12 cellular contexts compared by ENCODE assay signal in the genomic region with DNA sequence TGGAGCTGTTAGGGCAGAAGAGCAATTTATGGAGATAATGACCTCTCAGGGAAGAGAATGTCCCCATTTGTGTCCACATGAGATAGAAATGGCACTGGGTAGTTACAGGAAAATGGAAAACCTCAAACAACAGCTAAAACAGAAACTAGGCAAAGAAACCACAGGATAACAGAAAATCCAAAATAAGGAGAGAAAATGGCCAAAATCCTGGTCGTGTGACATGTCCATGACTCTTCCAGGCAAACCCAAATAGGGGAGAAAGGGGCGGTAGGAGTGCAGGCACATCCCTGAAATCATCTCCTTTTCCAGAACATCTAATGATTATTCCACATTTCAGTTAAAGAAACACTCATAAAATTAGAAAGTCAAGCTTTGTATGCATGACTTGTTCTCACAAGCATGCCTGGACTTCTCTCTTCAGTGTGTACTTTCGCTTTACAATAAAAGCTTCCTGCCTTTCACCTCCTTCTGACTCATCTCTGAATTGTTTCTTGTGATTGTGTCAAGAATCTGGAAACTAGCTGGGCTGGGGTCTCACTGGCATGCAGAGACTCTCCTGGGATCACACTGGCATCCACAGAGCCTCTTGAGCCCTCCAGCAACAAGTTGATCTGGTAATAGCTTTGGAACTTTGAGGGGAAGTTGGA.
A peak's percentile ranks its signal among the peaks of the same experiment; 100 is the strongest.
DNase-seq lines count a peak whose midpoint lies in the region; ATAC-seq, FAIRE-seq and TF ChIP-seq lines count a peak whose summit lies in the region.
"Had no signal": no experiment of that assay in that cellular context is flagged by ENCODE, and none has a peak within 500 bp of the region (broad histone marks: within the 10 kb centered on the region; RNA-seq: fewer than 3 reads in every experiment).

No MANE protein-coding gene starts in this region.

- H3K9ac ChIP-seq in BLaER1 treated with 17β-estradiol and CSF1 and Interleukin-3, amounts not matched to agents 10 nM and 100 nM: peak overlapping the region in 9 of 11 experiments; percentile 10 to 61 (median 53); a peak in 13 of 22 replicates

- H3K27ac ChIP-seq in BLaER1 treated with 17β-estradiol and CSF1 and Interleukin-3, amounts not matched to agents 10 nM and 100 nM: peak overlapping the region in 10 of 11 experiments; percentile 54 to 81 (median 78); a peak in 21 of 22 replicates

- H3K9me3 ChIP-seq in BLaER1 treated with 17β-estradiol and CSF1 and Interleukin-3, amounts not matched to agents 10 nM and 100 nM (replicated peaks in 1 of 11): peaks cover 18 to 32% (median 22%) of the 10 kb centered on the region in 11 experiments

- H4K20me1 ChIP-seq in BLaER1 treated with 17β-estradiol and CSF1 and Interleukin-3, amounts not matched to agents 10 nM and 100 nM: no peaks in the 10 kb centered on the region

- H3K4me2 ChIP-seq in BLaER1 treated with 17β-estradiol and CSF1 and Interleukin-3, amounts not matched to agents 10 nM and 100 nM: peak overlapping the region; percentile 50 to 86 (median 73)

- no peak overlapping the region for H3K4me3 Mint-ChIP-seq in stimulated activated effector memory CD8-positive, alpha-beta T cell treated with anti-CD3 and anti-CD28 coated beads, Interleukin-12 subunit alpha, Interleukin-12 subunit beta, amount 100 ng/mL, for 72 hours
- no peak overlapping the region for H3K4me3 Mint-ChIP-seq in glutamatergic neuron (ENCODE audit: unreplicated experiment)
- H3K4me3 Mint-ChIP-seq: stimulated activated naive B cell treated with anti-CD40 and anti-IgM and Interleukin-4, amounts not matched to agents 10 μg/mL and 1 μg/mL and 100 μg/mL, for 72 hours; T-helper 2 cell treated with Interferon-gamma antibody and Interleukin-4, amounts not matched to agents 5 μg/mL and 100 μg/mL, for 36 hours had no signal

- peaks cover 5% of the 10 kb centered on the region for H3K27me3 Mint-ChIP-seq in glutamatergic neuron (ENCODE audit: unreplicated experiment)
- H3K27me3 Mint-ChIP-seq: stimulated activated naive B cell treated with anti-CD40 and anti-IgM and Interleukin-4, amounts not matched to agents 10 μg/mL and 1 μg/mL and 100 μg/mL, for 72 hours had no signal

- H3K9me3 Mint-ChIP-seq in stimulated activated effector memory CD8-positive, alpha-beta T cell treated with anti-CD3 and anti-CD28 coated beads, Interleukin-12 subunit alpha, Interleukin-12 subunit beta, amount 100 ng/mL, for 72 hours: peaks cover 2% of the 10 kb centered on the region
- peaks cover 3% of the 10 kb centered on the region for H3K9me3 Mint-ChIP-seq in glutamatergic neuron (ENCODE audit: unreplicated experiment)

- no peaks in the 10 kb centered on the region for H3K27me3 ChIP-seq in BLaER1 treated with 17β-estradiol and CSF1 and Interleukin-3, amounts not matched to agents 10 nM and 100 nM

- H3K4me1 ChIP-seq in BLaER1 treated with 17β-estradiol and CSF1 and Interleukin-3, amounts not matched to agents 10 nM and 100 nM: peaks cover 28 to 36% (median 31%) of the 10 kb centered on the region in 10 experiments

- H3K4me3 ChIP-seq in BLaER1 treated with 17β-estradiol and CSF1 and Interleukin-3, amounts not matched to agents 10 nM and 100 nM: peak overlapping the region in 3 of 10 experiments; percentile 9 to 25 (median 17); a peak in 1 of 20 replicates

- TF ChIP-seq POLR2A in H54 (IDR thresholded peaks at IDR 0.05; ENCODE audit: low read depth, low read length): no peak

- no peak overlapping the region for H3K27ac Mint-ChIP-seq in stimulated activated effector memory CD8-positive, alpha-beta T cell treated with anti-CD3 and anti-CD28 coated beads, Interleukin-12 subunit alpha, Interleukin-12 subunit beta, amount 100 ng/mL, for 72 hours
- no peak overlapping the region for H3K27ac Mint-ChIP-seq in glutamatergic neuron (ENCODE audit: unreplicated experiment)
- H3K27ac Mint-ChIP-seq: stimulated activated naive B cell treated with anti-CD40 and anti-IgM and Interleukin-4, amounts not matched to agents 10 μg/mL and 1 μg/mL and 100 μg/mL, for 72 hours; T-helper 2 cell treated with Interferon-gamma antibody and Interleukin-4, amounts not matched to agents 5 μg/mL and 100 μg/mL, for 36 hours had no signal

- DNase-seq in HS-27A (ENCODE audit: low read depth): peak; percentile 22
- no peak for DNase-seq in stimulated activated effector memory CD8-positive, alpha-beta T cell treated with anti-CD3 and anti-CD28 coated beads, Interleukin-12 subunit alpha, Interleukin-12 subunit beta, amount 100 ng/mL, for 72 hours (ENCODE audit: low spot score in 2 of 2)
- no peak for DNase-seq in H54 (ENCODE audit: insufficient read length, low spot score)
- DNase-seq in glutamatergic neuron: no peak
- no peak for DNase-seq in activated CD4-positive, alpha-beta T cell treated with anti-CD3 and anti-CD28 coated beads for 48 hours
- DNase-seq: NCI-H2227 treated with DMSO at 0.1 percent for 48 hours; stimulated activated naive B cell treated with anti-CD40 and anti-IgM and Interleukin-4, amounts not matched to agents 10 μg/mL and 1 μg/mL and 100 μg/mL, for 72 hours had no signal

- TF ChIP-seq CTCF in glutamatergic neuron (IDR thresholded peaks at IDR 0.05; ENCODE audit: partially characterized antibody, unreplicated experiment): no peak

- no peaks in the 10 kb centered on the region for H3K36me3 Mint-ChIP-seq in stimulated activated effector memory CD8-positive, alpha-beta T cell treated with anti-CD3 and anti-CD28 coated beads, Interleukin-12 subunit alpha, Interleukin-12 subunit beta, amount 100 ng/mL, for 72 hours
- H3K36me3 Mint-ChIP-seq in glutamatergic neuron (ENCODE audit: unreplicated experiment): peaks cover 8% of the 10 kb centered on the region
- H3K36me3 Mint-ChIP-seq: stimulated activated naive B cell treated with anti-CD40 and anti-IgM and Interleukin-4, amounts not matched to agents 10 μg/mL and 1 μg/mL and 100 μg/mL, for 72 hours had no signal

- H3K36me3 ChIP-seq in BLaER1 treated with 17β-estradiol and CSF1 and Interleukin-3, amounts not matched to agents 10 nM and 100 nM: 0 out of 22 replicates have a peak, but pooled peaks cover 0 to 3% (median 0%) of the 10 kb centered on the region in 11 experiments

- no peak for FAIRE-seq in H54 (lab: Jason Lieb, UNC)
- FAIRE-seq: GM12892 had no signal

- ATAC-seq in GM21619 (IDR thresholded peaks at IDR 0.05; ENCODE audit: unreplicated experiment) (peak; percentile 54), esophagus mucosa (peak; percentile 87)
- ATAC-seq in stimulated activated effector memory CD8-positive, alpha-beta T cell treated with anti-CD3 and anti-CD28 coated beads, Interleukin-12 subunit alpha, Interleukin-12 subunit beta, amount 100 ng/mL, for 72 hours: no peak
- ATAC-seq: stimulated activated naive B cell treated with anti-CD40 and anti-IgM and Interleukin-4, amounts not matched to agents 10 μg/mL and 1 μg/mL and 100 μg/mL, for 72 hours had no signal

- no peaks in the 10 kb centered on the region for H3K4me1 Mint-ChIP-seq in stimulated activated effector memory CD8-positive, alpha-beta T cell treated with anti-CD3 and anti-CD28 coated beads, Interleukin-12 subunit alpha, Interleukin-12 subunit beta, amount 100 ng/mL, for 72 hours
- H3K4me1 Mint-ChIP-seq in glutamatergic neuron (ENCODE audit: low read depth, unreplicated experiment): peaks cover 11% of the 10 kb centered on the region
